ENCODE assay signal across 27 cellular contexts in genomic region chr11:44506375-44507016, GRCh38. TPM values are rescaled to one million over a fixed set of nuclear protein-coding genes. Genes with fewer than 3 reads are reported as not detected.
DNase-seq lines count a peak whose midpoint lies in the region; ATAC-seq and TF ChIP-seq lines count a peak whose summit lies in the region.
"Had no signal": no experiment of that assay in that cellular context is flagged by ENCODE, and none has a peak within 500 bp of the region (broad histone marks: within the 10 kb centered on the region; RNA-seq: fewer than 3 reads in every experiment).

No MANE protein-coding gene starts in this region.

- H3K9me2 ChIP-seq in PC-3 (replicated peaks; ENCODE audit: low read length) = no peaks in the 10 kb centered on the region

- H3K9ac ChIP-seq in PC-3 (ENCODE audit: low read length) = no peak overlapping the region

- DNase-seq in A172 (ENCODE audit: low spot score) (peak; percentile 77), ELR (ENCODE audit: low read depth) (peak; percentile 18), PC-3 (peak; percentile 50), kidney glomerular epithelial cell (lab: John Stamatoyannopoulos, UW) (peak; percentile 46), T-helper 1 cell (no peak), NCI-H2227 (lab: John Stamatoyannopoulos, UW; ENCODE audit: unreplicated experiment) (no peak)
- DNase-seq in activated CD4-positive, alpha-beta T cell treated with anti-CD3 and anti-CD28 coated beads for 4 hours = no peak
- DNase-seq: activated B cell treated with CpG ODN at 0.5 μM for 24 hours; activated CD4-positive, alpha-beta memory T cell treated with anti-CD3 and anti-CD28 coated beads, Interleukin-2, amount 10 ng/mL, durations not matched to agents 7 days and 5 days; activated gamma-delta T cell treated with Interleukin-2 at 50 U/mL for 16 hours; activated T-cell treated with anti-CD3 and anti-CD28 coated beads for 4 hours; brain microvascular endothelial cell; effector memory CD8-positive, alpha-beta T cell; esophagus squamous epithelium; gastrocnemius medialis; GOT3; kidney; NCI-H2171; NCI-H524 treated with DMSO at 0.1 percent for 48 hours; nucleus accumbens; spleen; stimulated activated CD4-positive, alpha-beta T cell treated with anti-CD3 and anti-CD28 coated beads, Interleukin-4, amount 100 ng/mL, for 1 hour; stimulated activated naive CD8-positive, alpha-beta T cell treated with anti-CD3 and anti-CD28 coated beads, Interleukin-15, Interleukin-2, amounts not matched to agents 100 U/mL and 50 U/mL, for 24 hours; T-helper 9 cell; tibial artery had no signal

- H3K79me2 ChIP-seq in PC-3 (ENCODE audit: low read length) = no peaks in the 10 kb centered on the region

- H3K4me2 ChIP-seq in PC-3 (ENCODE audit: low read length) = no peak overlapping the region
- H3K4me2 ChIP-seq: A549 had no signal

- no peaks in the 10 kb centered on the region for H4K20me1 ChIP-seq in PC-3 (ENCODE audit: low read length)

- CTCF ChIA-PET in PC-3 (lab: Charles Lee) = no interaction called here

- no peaks in the 10 kb centered on the region for H3F3A ChIP-seq in PC-3 (ENCODE audit: low read length, unreplicated experiment)

- H3K4me3 ChIP-seq in PC-3 (ENCODE audit: low read length) = no peak overlapping the region
- H3K4me3 ChIP-seq: A549, esophagus squamous epithelium, gastrocnemius medialis, tibial artery had no signal

- H3K9me3 ChIP-seq in PC-3 (ENCODE audit: low read length) = no peaks in the 10 kb centered on the region
- H3K9me3 ChIP-seq: gastrocnemius medialis had no signal

- H2AFZ ChIP-seq in PC-3 (ENCODE audit: low read length) = no peak overlapping the region

- intact Hi-C loops in PC-3 (cut with micrococcal nuclease) = no loop called here

- no TSS peak for BruUV-seq in PC-3 (replicated peaks; lab: Mats Ljungman, UMichigan)

- H3K27ac ChIP-seq in PC-3 (ENCODE audit: low read length) = no peak overlapping the region
- H3K27ac ChIP-seq: A549, brain microvascular endothelial cell, esophagus squamous epithelium, gastrocnemius medialis, spleen, tibial artery had no signal

- ATAC-seq in PC-3 (peak; percentile 76), HG03159 (IDR thresholded peaks at IDR 0.05; ENCODE audit: unreplicated experiment) (no peak)
- ATAC-seq: effector memory CD8-positive, alpha-beta T cell; gastrocnemius medialis; stimulated activated naive CD8-positive, alpha-beta T cell treated with anti-CD3 and anti-CD28 coated beads, Interleukin-15, Interleukin-2, amounts not matched to agents 100 U/mL and 50 U/mL, for 24 hours had no signal

- no peaks in the 10 kb centered on the region for H3K36me3 ChIP-seq in PC-3 (ENCODE audit: low read depth, low read length)
- H3K36me3 ChIP-seq: brain microvascular endothelial cell, esophagus squamous epithelium, gastrocnemius medialis, spleen, tibial artery had no signal

- 0 out of 2 replicates have a peak, but pooled peaks cover 4% of the 10 kb centered on the region for H3K4me1 ChIP-seq in PC-3 (ENCODE audit: insufficient read depth, low read length)
- H3K4me1 ChIP-seq: esophagus squamous epithelium, gastrocnemius medialis, spleen, tibial artery had no signal

- TF ChIP-seq CTCF in PC-3 (conservative IDR thresholded peaks at IDR 0.05; ENCODE audit: low read depth, low read length) = no peak

- POLR2A ChIA-PET in PC-3 (lab: Charles Lee; ENCODE audit: unreplicated experiment) = interaction anchor here (0.6 kb wide), 1 partner anchor 440 kb away, joined by 4 read pairs; no protein-coding TSS in a partner anchor

- H3K27me3 ChIP-seq in PC-3 (ENCODE audit: low read length) = peaks cover 2% of the 10 kb centered on the region; the same call in 1 of the 2 replicates
- H3K27me3 ChIP-seq: brain microvascular endothelial cell, esophagus squamous epithelium, gastrocnemius medialis had no signal

RNA-seq across cellular contexts. Expression of gene CD82, which starts 59.0 kb away (rescaled TPM):
- total RNA-seq in A172 (2014; rRNA removed; shearing (Covaris generic)) = 26.8 and 40.3 TPM in 2 replicates
- total RNA-seq in PC-3 (2014; rRNA removed) = 4.3 and 5.0 TPM in 2 replicates

Comparison
In these comparisons a context has a peak if more than half of its experiments do, and no peak if none do; other contexts are left out.
1. DNase-seq: peak in A172 (single experiment), ELR (single experiment), PC-3 (single experiment) and kidney glomerular epithelial cell (single experiment); none in T-helper 1 cell (0 of 5), NCI-H2227 (single experiment) and activated CD4-positive, alpha-beta T cell treated with anti-CD3 and anti-CD28 coated beads for 4 hours (0 of 2).